In genomic region chr1:109619405-109619654, GRCh38 we compare ENCODE assay signal across 9 cellular contexts. TPM values are rescaled to one million over a fixed set of nuclear protein-coding genes. Genes with fewer than 3 reads are reported as not detected.
DNase-seq lines count a peak whose midpoint lies in the region; ATAC-seq and TF ChIP-seq lines count a peak whose summit lies in the region.
"Had no signal": no experiment of that assay in that cellular context is flagged by ENCODE, and none has a peak within 500 bp of the region (broad histone marks: within the 10 kb centered on the region; RNA-seq: fewer than 3 reads in every experiment).

Gene GNAT2 (minus strand): TSS chr1:109619616. CDS start chr1:109612870, 6,746 bp downstream.

- H3K27ac ChIP-seq in left ventricle myocardium inferior (replicated peaks) = peak within 1 kb of the TSS; percentile 87
- peak within 1 kb of the TSS in 1 of 2 donors; percentile 68 for H3K27ac ChIP-seq in aorta (ENCODE audit: low read depth in 1 of 2, low read length in 2 of 2)

- POLR2A ChIA-PET in MCF 10A (lab: Yijun Ruan, JAX) = interaction anchor here (0.6 to 5.8 kb wide), 11 partner anchors 18 to 406 kb away, joined by 3 to 99 read pairs (median 3); partner anchors contain the start of genes AHCYL1, GNAI3 and SARS1

- H3K36me3 Mint-ChIP-seq in MCF 10A (ENCODE audit: insufficient read depth, unreplicated experiment) (no peaks in the 10 kb centered on the region), mesothelial cell of epicardium (no peaks in the 10 kb centered on the region)

- H3K27ac Mint-ChIP-seq in MCF 10A (ENCODE audit: low read depth, unreplicated experiment) (peak within 1 kb of the TSS; percentile 92), mesothelial cell of epicardium (peak within 1 kb of the TSS; percentile 97)

- H3K4me3 ChIP-seq in left ventricle myocardium inferior = peak within 1 kb of the TSS; percentile 85
- peak within 1 kb of the TSS; percentile 23 to 53 for H3K4me3 ChIP-seq in aorta (ENCODE audit: low read length in 2 of 2)

- TF ChIP-seq CTCF in left ventricle myocardium inferior (IDR thresholded peaks at IDR 0.05; ENCODE audit: borderline replicate concordance) (no peak), MCF 10A (IDR thresholded peaks at IDR 0.05; ENCODE audit: unreplicated experiment) (no peak), mesothelial cell of epicardium (IDR thresholded peaks at IDR 0.05; ENCODE audit: unreplicated experiment) (no peak)

- peak within 1 kb of the TSS; percentile 97 for H3K4me3 Mint-ChIP-seq in MCF 10A (ENCODE audit: unreplicated experiment)
- peak within 1 kb of the TSS; percentile 93 for H3K4me3 Mint-ChIP-seq in mesothelial cell of epicardium

- CTCF ChIA-PET in MCF 10A (lab: Yijun Ruan, JAX) = interaction anchor here (1.1 to 3.8 kb wide), 7 partner anchors 19 to 158 kb away, joined by 3 to 15 read pairs (median 4); partner anchors contain the start of gene CYB561D1

- H3K36me3 ChIP-seq in left ventricle myocardium inferior (no peaks in the 10 kb centered on the region), aorta (ENCODE audit: control insufficient read depth in 1 of 2, insufficient read depth in 2 of 2, low read length in 1 of 2) (no peaks in the 10 kb centered on the region)

- peaks cover 54% of the 10 kb centered on the region for H3K4me1 ChIP-seq in left ventricle myocardium inferior
- no peaks in the 10 kb centered on the region for H3K4me1 ChIP-seq in aorta (ENCODE audit: control insufficient read depth in 1 of 2, insufficient read depth in 2 of 2, low read length in 2 of 2)

- H3K9me3 Mint-ChIP-seq in MCF 10A (ENCODE audit: unreplicated experiment) = no peaks in the 10 kb centered on the region
- H3K9me3 Mint-ChIP-seq in mesothelial cell of epicardium = no peaks in the 10 kb centered on the region

- BruUV-seq in MCF 10A (replicated peaks; lab: Mats Ljungman, UMichigan) = no TSS peak

- 0 to 1% methylated on average over 6 of the region's 6 CpGs for WGBS in aorta, 2 donors

- intact Hi-C loops in left ventricle myocardium inferior (cut with micrococcal nuclease) = no loop called here
- intact Hi-C loops in Right ventricle myocardium superior (cut with DNase I) = no loop called here
- intact Hi-C loops in MCF 10A (cut with micrococcal nuclease) = no loop called here
- intact Hi-C loops in aorta (cut with DNase I) = no loop called here

- H3K4me1 Mint-ChIP-seq in MCF 10A (ENCODE audit: insufficient read depth, unreplicated experiment) = peaks cover 40% of the 10 kb centered on the region
- peaks cover 53% of the 10 kb centered on the region for H3K4me1 Mint-ChIP-seq in mesothelial cell of epicardium

- ATAC-seq in Right ventricle myocardium superior (ENCODE audit: poor library complexity) (no peak), aorta (ENCODE audit: low FRiP score) (no peak), HG02840 (IDR thresholded peaks at IDR 0.05; ENCODE audit: low FRiP score, unreplicated experiment) (no peak), GM21619 (IDR thresholded peaks at IDR 0.05; ENCODE audit: unreplicated experiment) (no peak)

- H3K27me3 ChIP-seq in left ventricle myocardium inferior (ENCODE audit: low read depth) (no peaks in the 10 kb centered on the region), aorta (ENCODE audit: control insufficient read depth in 1 of 2, insufficient read depth in 2 of 2, low read length in 1 of 2) (no peaks in the 10 kb centered on the region)

- H3K9me3 ChIP-seq in left ventricle myocardium inferior (replicated peaks) (no peaks in the 10 kb centered on the region), aorta (ENCODE audit: control insufficient read depth, low read length) (no peaks in the 10 kb centered on the region)

- H3K27me3 Mint-ChIP-seq in MCF 10A (ENCODE audit: insufficient read depth, unreplicated experiment) = no peaks in the 10 kb centered on the region
- no peaks in the 10 kb centered on the region for H3K27me3 Mint-ChIP-seq in mesothelial cell of epicardium (ENCODE audit: low read depth)

- DNase-seq in left ventricle myocardium inferior (no peak), Right ventricle myocardium superior (no peak), MCF 10A (ENCODE audit: unreplicated experiment) (no peak), mesothelial cell of epicardium (ENCODE audit: low spot score in 2 of 2, unreplicated experiment in 2 of 2) (no peak), aorta (no peak), NCI-H1092 (lab: John Stamatoyannopoulos, UW) (no peak)

RNA-seq across cellular contexts. Expression of gene GNAT2, which starts in this region (rescaled TPM):
- total RNA-seq in left ventricle myocardium inferior (not detected), Right ventricle myocardium superior (not detected), MCF 10A (2022) (not detected in 2 replicates), mesothelial cell of epicardium (0.36 TPM in 1 of 3 replicates, not detected in the others), aorta (not detected)
- not detected for polyA plus RNA-seq in aorta
- total RNA-seq: T-helper 1 cell treated with Interleukin-12 subunit alpha and Interleukin-12 subunit beta and Interleukin-4 antibody, amounts not matched to agents 30 ng/mL and 1 ng/mL, for 36 hours had no signal
